In genomic region chr18:13136056-13136688, GRCh38 we compare ENCODE assay signal across 8 cellular contexts.
DNase-seq lines count a peak whose midpoint lies in the region; ATAC-seq and TF ChIP-seq lines count a peak whose summit lies in the region.

No MANE protein-coding gene starts in this region.

- intact Hi-C loops in PC-3 (cut with micrococcal nuclease) = no loop called here

- H3K27me3 ChIP-seq in DOHH2 (ENCODE audit: control insufficient read depth, low read length) (peaks cover 43% of the 10 kb centered on the region), iPS DF 6.9 (ENCODE audit: control insufficient read depth, insufficient read depth, low read length) (peaks cover 18% of the 10 kb centered on the region; the same call in 1 of the 2 replicates), PC-3 (ENCODE audit: low read length) (0 out of 2 replicates have a peak, but pooled peaks cover 4% of the 10 kb centered on the region)

- H3K4me3 ChIP-seq in DOHH2 (ENCODE audit: low read length) (peak overlapping the region; percentile 71), iPS DF 6.9 (ENCODE audit: low read length) (peak overlapping the region; percentile 56; the same call in 1 of the 2 replicates), PC-3 (ENCODE audit: low read length) (no peak overlapping the region)

- no peak for TF ChIP-seq CTCF in DOHH2 (IDR thresholded peaks at IDR 0.05; ENCODE audit: low read depth, low read length, poor library complexity, severe bottlenecking)
- TF ChIP-seq CTCF in PC-3 (conservative IDR thresholded peaks at IDR 0.05; ENCODE audit: low read depth, low read length) = no peak

- H3K36me3 ChIP-seq in DOHH2 (ENCODE audit: control insufficient read depth, low read length) (no peaks in the 10 kb centered on the region), iPS DF 6.9 (ENCODE audit: control insufficient read depth, insufficient read depth, low read length) (peaks cover 2% of the 10 kb centered on the region; the same call in 1 of the 2 replicates), PC-3 (ENCODE audit: low read depth, low read length) (no peaks in the 10 kb centered on the region)

- no peak overlapping the region for H2AFZ ChIP-seq in PC-3 (ENCODE audit: low read length)

- H3K79me2 ChIP-seq in DOHH2 (ENCODE audit: control insufficient read depth, low read length) (no peaks in the 10 kb centered on the region), PC-3 (ENCODE audit: low read length) (no peaks in the 10 kb centered on the region)

- H4K20me1 ChIP-seq in DOHH2 (ENCODE audit: control insufficient read depth, insufficient read depth, low read depth, low read length) (no peaks in the 10 kb centered on the region), PC-3 (ENCODE audit: low read length) (no peaks in the 10 kb centered on the region)

- H3K9me2 ChIP-seq in DOHH2 (replicated peaks; ENCODE audit: control insufficient read depth, low read length) = no peaks in the 10 kb centered on the region
- H3K9me2 ChIP-seq in PC-3 (replicated peaks; ENCODE audit: low read length) = no peaks in the 10 kb centered on the region

- DNase-seq in HT-29 (ENCODE audit: low spot score) (peak; percentile 57), iPS DF 6.9 (ENCODE audit: low read depth, low spot score) (no peak), NCI-H510A treated with DMSO at 0.1 percent for 48 hours (lab: John Stamatoyannopoulos, UW) (no peak), amniotic stem cell (lab: John Stamatoyannopoulos, UW) (no peak), PC-3 (no peak)
- DNase-seq in activated T-cell treated with anti-CD3 and anti-CD28 coated beads, Interleukin-2, amount 50 U/mL, for 48 hours = peak; percentile 75 to 78
- peak; percentile 51 to 63 for DNase-seq in stimulated activated CD4-positive, alpha-beta T cell treated with anti-CD3 and anti-CD28 coated beads, Interleukin-4, amount 100 ng/mL, for 48 hours (ENCODE audit: low read depth in 2 of 2)

- BruUV-seq in PC-3 (replicated peaks; lab: Mats Ljungman, UMichigan) = no TSS peak

- no peaks in the 10 kb centered on the region for H3K9me3 ChIP-seq in DOHH2 (ENCODE audit: control insufficient read depth, insufficient read depth, low read length)
- H3K9me3 ChIP-seq in iPS DF 6.9 (ENCODE audit: control insufficient read depth, insufficient read depth, low read length) = no peaks in the 10 kb centered on the region
- no peaks in the 10 kb centered on the region for H3K9me3 ChIP-seq in PC-3 (ENCODE audit: low read length)

- H3K27ac ChIP-seq in DOHH2 (ENCODE audit: low read depth, low read length) = no peak overlapping the region
- no peak overlapping the region for H3K27ac ChIP-seq in iPS DF 6.9 (ENCODE audit: low read length)
- H3K27ac ChIP-seq in PC-3 (ENCODE audit: low read length) = no peak overlapping the region

- CTCF ChIA-PET in PC-3 (lab: Charles Lee) = no interaction called here

- no peak overlapping the region for H3K9ac ChIP-seq in PC-3 (ENCODE audit: low read length)

- POLR2A ChIA-PET in PC-3 (lab: Charles Lee; ENCODE audit: unreplicated experiment) = no interaction called here

- H3F3A ChIP-seq in DOHH2 (ENCODE audit: control insufficient read depth, insufficient read depth) (no peaks in the 10 kb centered on the region), PC-3 (ENCODE audit: low read length, unreplicated experiment) (no peaks in the 10 kb centered on the region)

- H3K4me2 ChIP-seq in DOHH2 (ENCODE audit: low read length) (peak overlapping the region; percentile 87), PC-3 (ENCODE audit: low read length) (no peak overlapping the region)

- peaks cover 17% of the 10 kb centered on the region for H3K4me1 ChIP-seq in DOHH2 (ENCODE audit: control insufficient read depth, low read length)
- H3K4me1 ChIP-seq in iPS DF 6.9 (ENCODE audit: control insufficient read depth, insufficient read depth, low read length) = 0 out of 2 replicates have a peak, but pooled peaks cover 1% of the 10 kb centered on the region
- H3K4me1 ChIP-seq in PC-3 (ENCODE audit: insufficient read depth, low read length) = no peaks in the 10 kb centered on the region

- WGBS in iPS DF 6.9 (ENCODE audit: insufficient coverage, insufficient read length) = no CpG with 5 or more reads among the region's 32 CpGs

- no peak for ATAC-seq in PC-3

Comparison
In these comparisons a context has a peak if more than half of its experiments do, and no peak if none do; other contexts are left out.
1. DNase-seq: peak in HT-29 (single experiment), activated T-cell treated with anti-CD3 and anti-CD28 coated beads, Interleukin-2, amount 50 U/mL, for 48 hours (2 of 2) and stimulated activated CD4-positive, alpha-beta T cell treated with anti-CD3 and anti-CD28 coated beads, Interleukin-4, amount 100 ng/mL, for 48 hours (2 of 2); none in iPS DF 6.9 (single experiment), NCI-H510A treated with DMSO at 0.1 percent for 48 hours (single experiment), amniotic stem cell (single experiment) and PC-3 (single experiment).